ENCODE assay signal across 9 cellular contexts in genomic region chr2:237154050-237154638, GRCh38.
A peak's percentile ranks its signal among the peaks of the same experiment; 100 is the strongest.
DNase-seq lines count a peak whose midpoint lies in the region; ATAC-seq, FAIRE-seq and TF ChIP-seq lines count a peak whose summit lies in the region.
"Had no signal": no experiment of that assay in that cellular context is flagged by ENCODE, and none has a peak within 500 bp of the region (broad histone marks: within the 10 kb centered on the region; RNA-seq: fewer than 3 reads in every experiment).

No MANE protein-coding gene starts in this region.

- peaks cover 0 to 3% of the 10 kb centered on the region in 2 donors for H3K4me1 ChIP-seq in adrenal gland (replicated peaks in 1 of 2)
- H3K4me1 ChIP-seq in kidney (ENCODE audit: control insufficient read depth in 1 of 2, insufficient read depth in 1 of 2, low read depth in 1 of 2, low read length in 2 of 2) = no peaks in the 10 kb centered on the region

- peak; percentile 44 to 46 for ATAC-seq in stimulated activated naive B cell treated with anti-CD40 and anti-IgM and Interleukin-4, amounts not matched to agents 10 μg/mL and 1 μg/mL and 100 μg/mL, for 72 hours (replicated peaks)

- H3K9ac ChIP-seq in kidney (ENCODE audit: low read length in 2 of 2) = no peak overlapping the region

- intact Hi-C loops in adrenal gland (cut with DNase I) (loop anchor here (5.0 to 10.0 kb wide), 2 partner anchors 258 to 321 kb away; partner anchors contain the start of gene COL6A3 (in 1 of the 2)), kidney (cut with DNase I) (no loop called here)

- peaks cover 0 to 17% of the 10 kb centered on the region in 2 donors for H3K27me3 Mint-ChIP-seq in stimulated activated naive B cell treated with anti-CD40 and anti-IgM and Interleukin-4, amounts not matched to agents 10 μg/mL and 1 μg/mL and 100 μg/mL, for 72 hours

- H3K4me3 Mint-ChIP-seq in stimulated activated naive B cell treated with anti-CD40 and anti-IgM and Interleukin-4, amounts not matched to agents 10 μg/mL and 1 μg/mL and 100 μg/mL, for 72 hours = no peak overlapping the region

- H3K27ac ChIP-seq in HL-60 (replicated peaks) (no peak overlapping the region), adrenal gland (no peak overlapping the region), kidney (ENCODE audit: low read depth in 2 of 2, low read length in 2 of 2) (no peak overlapping the region)

- DNase-seq in DMS53 treated with DMSO at 0.1 percent for 48 hours (lab: John Stamatoyannopoulos, UW; ENCODE audit: unreplicated experiment) = peak; percentile 71
- peak in 1 of 2 experiments; percentile 38 for DNase-seq in HL-60 (ENCODE audit: low read depth in 1 of 2, low spot score in 1 of 2)
- DNase-seq in SK-MEL-5 (ENCODE audit: low read depth, low spot score) = peak; percentile 67
- peak in 5 of 7 donors; percentile 39 to 67 (median 48) for DNase-seq in adrenal gland
- DNase-seq in kidney = no peak
- peak; percentile 20 for DNase-seq in stimulated activated naive B cell treated with anti-CD40 and anti-IgM and Interleukin-4, amounts not matched to agents 10 μg/mL and 1 μg/mL and 100 μg/mL, for 72 hours
- no peak for DNase-seq in NCI-H510A treated with DMSO at 0.1 percent for 48 hours (lab: John Stamatoyannopoulos, UW)
- DNase-seq in dedifferentiated amniotic fluid mesenchymal stem cell (ENCODE audit: extremely low spot score) = no peak

- FAIRE-seq in kidney (lab: Jason Lieb, UNC) = no peak

- H3K27ac Mint-ChIP-seq in stimulated activated naive B cell treated with anti-CD40 and anti-IgM and Interleukin-4, amounts not matched to agents 10 μg/mL and 1 μg/mL and 100 μg/mL, for 72 hours = no peak overlapping the region

- H3K27me3 ChIP-seq in HL-60 (ENCODE audit: insufficient read depth, poor library complexity, severe bottlenecking) (no peaks in the 10 kb centered on the region), adrenal gland (no peaks in the 10 kb centered on the region)

- no peaks in the 10 kb centered on the region for H3K36me3 Mint-ChIP-seq in stimulated activated naive B cell treated with anti-CD40 and anti-IgM and Interleukin-4, amounts not matched to agents 10 μg/mL and 1 μg/mL and 100 μg/mL, for 72 hours
- H3K36me3 Mint-ChIP-seq: activated naive CD4-positive, alpha-beta T cell treated with anti-CD3 and anti-CD28 coated beads, Interleukin-2, amount 50 U/mL, for 72 hours had no signal

- no peaks in the 10 kb centered on the region for H3K9me3 ChIP-seq in adrenal gland (replicated peaks in 1 of 3)
- H3K9me3 ChIP-seq in kidney (ENCODE audit: control insufficient read depth in 1 of 2, low read length in 2 of 2) = no peaks in the 10 kb centered on the region

- TF ChIP-seq POLR2A in adrenal gland (IDR thresholded peaks at IDR 0.05) = no peak

- H3K36me3 ChIP-seq in adrenal gland (replicated peaks in 1 of 2) = no peaks in the 10 kb centered on the region
- H3K36me3 ChIP-seq in kidney (ENCODE audit: control insufficient read depth in 1 of 2, insufficient read depth in 2 of 2, low read length in 2 of 2) = no peaks in the 10 kb centered on the region

- in situ Hi-C loops in SK-MEL-5 (cut with HindIII; ENCODE audit: low pct_unique_long_range_greater_than_20kb, low sequenced_read_pairs) = no loop called here

- H3K4me1 Mint-ChIP-seq in stimulated activated naive B cell treated with anti-CD40 and anti-IgM and Interleukin-4, amounts not matched to agents 10 μg/mL and 1 μg/mL and 100 μg/mL, for 72 hours = peaks cover 0 to 7% of the 10 kb centered on the region in 2 donors

- TF ChIP-seq CTCF in HL-60 (IDR thresholded peaks at IDR 0.05; ENCODE audit: insufficient read depth, low read length) (peak; percentile 67), adrenal gland (IDR thresholded peaks at IDR 0.05) (peak; percentile 49 to 76 (median 62)), kidney (IDR thresholded peaks at IDR 0.05; ENCODE audit: borderline replicate concordance, extremely low read depth, insufficient read depth) (peak; percentile 54)

- WGBS in adrenal gland, 4 donors = 31 to 46% (median 42%) methylated on average over 7 of the region's 7 CpGs

- H3K9me3 Mint-ChIP-seq in stimulated activated naive B cell treated with anti-CD40 and anti-IgM and Interleukin-4, amounts not matched to agents 10 μg/mL and 1 μg/mL and 100 μg/mL, for 72 hours = no peaks in the 10 kb centered on the region
- H3K9me3 Mint-ChIP-seq: activated naive CD4-positive, alpha-beta T cell treated with anti-CD3 and anti-CD28 coated beads, Interleukin-2, amount 50 U/mL, for 72 hours had no signal

- no peak overlapping the region for H3K4me3 ChIP-seq in HL-60 (replicated peaks; ENCODE audit: insufficient read depth, low read length)
- H3K4me3 ChIP-seq in adrenal gland = no peak overlapping the region
- H3K4me3 ChIP-seq in kidney (ENCODE audit: low read length in 2 of 2) = no peak overlapping the region

Comparison
In these comparisons a context has a peak if more than half of its experiments do, and no peak if none do; other contexts are left out.
1. DNase-seq: peak in DMS53 treated with DMSO at 0.1 percent for 48 hours (single experiment), SK-MEL-5 (single experiment), adrenal gland (5 of 7) and stimulated activated naive B cell treated with anti-CD40 and anti-IgM and Interleukin-4, amounts not matched to agents 10 μg/mL and 1 μg/mL and 100 μg/mL, for 72 hours (single experiment); none in kidney (single experiment), NCI-H510A treated with DMSO at 0.1 percent for 48 hours (single experiment) and dedifferentiated amniotic fluid mesenchymal stem cell (single experiment).
2. Peak in every context shown above with its lines, with median percentiles within 50 percentile points of each other: CTCF ChIP-seq.